2 cellular contexts compared by ENCODE assay signal in genomic region chr4:26864904-26865303, GRCh38.
TF ChIP-seq lines count a peak whose summit lies in the region.

No MANE protein-coding gene starts in this region.

TF ChIP-seq in K562, 482 proteins besides CTCF, POLR2A, EP300 and RAD21 (continued from another document):
- no peak for TF ChIP-seq TCF15 (CRISPR knock-in tag; IDR thresholded peaks at IDR 0.05)
- no peak for TF ChIP-seq CTCFL (IDR thresholded peaks at IDR 0.05; ENCODE audit: borderline replicate concordance, insufficient read depth, low read depth, low read length, poor library complexity, severe bottlenecking)
- TF ChIP-seq SMAD2 (IDR thresholded peaks at IDR 0.05; ENCODE audit: low read depth, low read length): no peak
- TF ChIP-seq IFI16 (CRISPR knock-in tag; IDR thresholded peaks at IDR 0.05): no peak
- TF ChIP-seq RBFOX2 (IDR thresholded peaks at IDR 0.05; ENCODE audit: low read depth, low read length): no peak
- no peak for TF ChIP-seq NR0B1 (IDR thresholded peaks at IDR 0.05; ENCODE audit: partially characterized antibody)
- TF ChIP-seq MCM2 (IDR thresholded peaks at IDR 0.05; ENCODE audit: low read depth): no peak
- TF ChIP-seq ZNF354B (CRISPR knock-in tag; IDR thresholded peaks at IDR 0.05): no peak
- TF ChIP-seq SRSF3 (IDR thresholded peaks at IDR 0.05; ENCODE audit: insufficient read depth, low read length): no peak
- TF ChIP-seq ZBTB9 (CRISPR knock-in tag; IDR thresholded peaks at IDR 0.05): no peak
- no peak for TF ChIP-seq XRCC3 (IDR thresholded peaks at IDR 0.05)
- no peak for TF ChIP-seq NFE2L1 (tag; IDR thresholded peaks at IDR 0.05; ENCODE audit: borderline replicate concordance, low read depth)

TF ChIP-seq in neural cell, 6 proteins besides CTCF, POLR2A, EP300 and RAD21:
- no peak for TF ChIP-seq MXI1 (conservative IDR thresholded peaks at IDR 0.05; ENCODE audit: poor library complexity, severe bottlenecking)
- no peak for TF ChIP-seq REST (IDR thresholded peaks at IDR 0.05; ENCODE audit: borderline replicate concordance)
- no peak for TF ChIP-seq TAF1 (IDR thresholded peaks at IDR 0.05; ENCODE audit: low read depth)
- TF ChIP-seq EZH2 (IDR thresholded peaks at IDR 0.05; ENCODE audit: borderline replicate concordance, insufficient read depth, low read length, poor library complexity, severe bottlenecking): no peak
- TF ChIP-seq POLR2AphosphoS5 (IDR thresholded peaks at IDR 0.05): no peak
- no peak for TF ChIP-seq SMC3 (conservative IDR thresholded peaks at IDR 0.05; ENCODE audit: poor library complexity)
